Comparison of ENCODE assay signal across 16 cellular contexts in the genomic region with DNA sequence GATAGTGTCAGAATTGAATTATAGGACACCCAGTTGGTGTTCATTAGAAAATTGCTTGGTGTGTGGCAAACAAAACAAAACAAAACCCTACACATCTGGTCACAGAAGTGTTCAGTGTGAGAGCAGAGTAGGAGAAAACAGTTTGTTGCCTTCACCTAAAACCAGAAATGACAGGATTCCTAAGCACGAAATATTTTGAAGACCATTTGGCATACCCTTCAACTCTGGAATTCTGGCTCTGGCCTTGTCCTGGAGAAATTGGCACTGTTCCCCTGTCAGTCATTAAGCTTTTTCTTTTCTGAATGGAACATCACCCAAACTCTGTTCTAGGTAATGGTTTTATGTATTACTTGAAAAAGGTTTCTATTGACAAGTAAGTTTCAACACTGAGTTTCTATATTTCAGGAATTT.
DNase-seq lines count a peak whose midpoint lies in the region; ATAC-seq and TF ChIP-seq lines count a peak whose summit lies in the region.
"Had no signal": no experiment of that assay in that cellular context is flagged by ENCODE, and none has a peak within 500 bp of the region (broad histone marks: within the 10 kb centered on the region; RNA-seq: fewer than 3 reads in every experiment).

No MANE protein-coding gene starts in this region.

- WGBS in mesenchymal stem cell = 13% methylated on average over 1 of the region's 1 CpG

- no peak overlapping the region for H3K9ac ChIP-seq in colonic mucosa (ENCODE audit: low read depth in 2 of 2, low read length in 2 of 2)
- H3K9ac ChIP-seq in mesenchymal stem cell (ENCODE audit: low read length) = peak overlapping the region; percentile 75

- peak overlapping the region; percentile 7 for H2AK5ac ChIP-seq in mesenchymal stem cell (ENCODE audit: low read length, severe bottlenecking)

- TF ChIP-seq CTCF in colonic mucosa (IDR thresholded peaks at IDR 0.05) (no peak), foreskin keratinocyte (conservative IDR thresholded peaks at IDR 0.05) (no peak)

- peak overlapping the region in 1 of 2 experiments; percentile 80 for H3K18ac ChIP-seq in mesenchymal stem cell (ENCODE audit: low read depth in 1 of 2, low read length in 2 of 2)

- H3K23ac ChIP-seq in mesenchymal stem cell (ENCODE audit: low read length in 2 of 2) = no peak overlapping the region

- no peak overlapping the region for H2BK5ac ChIP-seq in mesenchymal stem cell (ENCODE audit: low read depth, low read length, poor library complexity, severe bottlenecking)

- H3K9me3 Mint-ChIP-seq in activated naive CD4-positive, alpha-beta T cell treated with anti-CD3 and anti-CD28 coated beads, Interleukin-2, amount 50 U/mL, for 72 hours = no peaks in the 10 kb centered on the region
- H3K9me3 Mint-ChIP-seq: activated CD4-positive, alpha-beta memory T cell treated with anti-CD3 and anti-CD28 coated beads for 36 hours; CD8-positive, alpha-beta T cell; effector memory CD8-positive, alpha-beta T cell; nephron had no signal

- no peak overlapping the region for H2BK15ac ChIP-seq in mesenchymal stem cell (ENCODE audit: low read depth, poor library complexity, severe bottlenecking)

- no peaks in the 10 kb centered on the region for H3K27me3 ChIP-seq in ACC112 (ENCODE audit: insufficient read depth, low read length)
- H3K27me3 ChIP-seq in colonic mucosa = no peaks in the 10 kb centered on the region
- no peaks in the 10 kb centered on the region for H3K27me3 ChIP-seq in mesenchymal stem cell (ENCODE audit: control insufficient read depth in 1 of 2, insufficient read depth in 1 of 2, low read length in 2 of 2)
- no peaks in the 10 kb centered on the region for H3K27me3 ChIP-seq in SJCRH30
- H3K27me3 ChIP-seq in foreskin keratinocyte = no peaks in the 10 kb centered on the region
- H3K27me3 ChIP-seq: body of pancreas, right lobe of liver had no signal

- peak overlapping the region; percentile 59 for H2AFZ ChIP-seq in ACC112 (ENCODE audit: low read length, unreplicated experiment)
- H2AFZ ChIP-seq in mesenchymal stem cell (ENCODE audit: low read depth, low read length) = no peak overlapping the region

- no peak overlapping the region for H3K14ac ChIP-seq in mesenchymal stem cell (ENCODE audit: low read length in 2 of 2)

- no peaks in the 10 kb centered on the region for H3K79me2 ChIP-seq in ACC112 (ENCODE audit: control insufficient read depth, insufficient read depth, low read length, unreplicated experiment)

- no peak overlapping the region for H2BK12ac ChIP-seq in mesenchymal stem cell (ENCODE audit: low read length in 2 of 2)

- DNase-seq in M059J (ENCODE audit: low read depth) = peak; percentile 56
- no peak for DNase-seq in colonic mucosa
- DNase-seq in mesenchymal stem cell = no peak
- DNase-seq in stimulated activated CD4-positive, alpha-beta T cell treated with anti-CD3 and anti-CD28 coated beads, Interleukin-2, amount 100 ng/mL, for 48 hours = no peak
- no peak for DNase-seq in SJCRH30
- no peak for DNase-seq in activated naive CD4-positive, alpha-beta T cell treated with anti-CD3 and anti-CD28 coated beads, Interleukin-2, amount 50 U/mL, for 72 hours (ENCODE audit: low spot score in 2 of 2)
- DNase-seq in foreskin keratinocyte = no peak
- DNase-seq: activated CD4-positive, alpha-beta memory T cell treated with anti-CD3 and anti-CD28 coated beads for 36 hours; body of pancreas; CD8-positive, alpha-beta T cell; effector memory CD8-positive, alpha-beta T cell; right lobe of liver; SHP77 treated with DMSO at 0.1 percent for 48 hours; stimulated activated naive CD4-positive, alpha-beta T cell had no signal

- no peaks in the 10 kb centered on the region for H3K36me3 Mint-ChIP-seq in activated naive CD4-positive, alpha-beta T cell treated with anti-CD3 and anti-CD28 coated beads, Interleukin-2, amount 50 U/mL, for 72 hours
- H3K36me3 Mint-ChIP-seq: activated CD4-positive, alpha-beta memory T cell treated with anti-CD3 and anti-CD28 coated beads for 36 hours; CD8-positive, alpha-beta T cell had no signal

- H3K4me2 ChIP-seq in mesenchymal stem cell (ENCODE audit: low read length, poor library complexity, severe bottlenecking) = no peak overlapping the region

- H3K79me1 ChIP-seq in mesenchymal stem cell (replicated peaks; ENCODE audit: low read length, poor library complexity, severe bottlenecking) = no peaks in the 10 kb centered on the region

- no peak overlapping the region for H3K4ac ChIP-seq in mesenchymal stem cell (ENCODE audit: low read depth in 1 of 2, low read length in 2 of 2)

- peak overlapping the region; percentile 36; the same call in 1 of the 2 replicates for H3K4me3 ChIP-seq in ACC112 (ENCODE audit: low read depth, low read length)
- H3K4me3 ChIP-seq in colonic mucosa = no peak overlapping the region
- H3K4me3 ChIP-seq in mesenchymal stem cell (ENCODE audit: insufficient read depth in 1 of 2, low read depth in 1 of 2, low read length in 2 of 2) = no peak overlapping the region
- no peak overlapping the region for H3K4me3 ChIP-seq in SJCRH30
- H3K4me3 ChIP-seq: body of pancreas, right lobe of liver had no signal

- peaks cover 70% of the 10 kb centered on the region for H3K4me1 ChIP-seq in ACC112 (ENCODE audit: control insufficient read depth, insufficient read depth, low read length, unreplicated experiment)
- peaks cover 6% of the 10 kb centered on the region for H3K4me1 ChIP-seq in colonic mucosa
- peaks cover 3% of the 10 kb centered on the region for H3K4me1 ChIP-seq in mesenchymal stem cell (ENCODE audit: control insufficient read depth, insufficient read depth, low read depth, low read length)
- H3K4me1 ChIP-seq in SJCRH30 = peaks cover 17% of the 10 kb centered on the region
- no peaks in the 10 kb centered on the region for H3K4me1 ChIP-seq in foreskin keratinocyte
- H3K4me1 ChIP-seq: body of pancreas, right lobe of liver had no signal

- no peak overlapping the region for H4K91ac ChIP-seq in mesenchymal stem cell (ENCODE audit: low read length)

- H4K8ac ChIP-seq in mesenchymal stem cell (ENCODE audit: low read length) = no peak overlapping the region

- no peaks in the 10 kb centered on the region for H3K9me3 ChIP-seq in colonic mucosa
- H3K9me3 ChIP-seq in mesenchymal stem cell (ENCODE audit: control insufficient read depth, low read length) = no peaks in the 10 kb centered on the region
- H3K9me3 ChIP-seq in SJCRH30 (replicated peaks) = no peaks in the 10 kb centered on the region
- H3K9me3 ChIP-seq: body of pancreas, right lobe of liver had no signal

- intact Hi-C loops in colonic mucosa (cut with DNase I) = loop anchor here (10.0 kb wide), 1 partner anchor 69 kb away; no protein-coding TSS in a partner anchor

- no peak for ATAC-seq in activated naive CD4-positive, alpha-beta T cell treated with anti-CD3 and anti-CD28 coated beads, Interleukin-2, amount 50 U/mL, for 72 hours
- ATAC-seq in foreskin keratinocyte = no peak
- ATAC-seq: CD8-positive, alpha-beta T cell; effector memory CD8-positive, alpha-beta T cell; right lobe of liver had no signal

- H3K27ac ChIP-seq in ACC112 (ENCODE audit: low read depth, low read length) = peak overlapping the region; percentile 100
- H3K27ac ChIP-seq in colonic mucosa = peak overlapping the region; percentile 5
- peak overlapping the region; percentile 85 for H3K27ac ChIP-seq in mesenchymal stem cell (ENCODE audit: low read length, poor library complexity, severe bottlenecking)
- H3K27ac ChIP-seq in SJCRH30 = no peak overlapping the region
- no peak overlapping the region for H3K27ac ChIP-seq in foreskin keratinocyte
- H3K27ac ChIP-seq: body of pancreas, right lobe of liver had no signal

- H3K27ac Mint-ChIP-seq in activated naive CD4-positive, alpha-beta T cell treated with anti-CD3 and anti-CD28 coated beads, Interleukin-2, amount 50 U/mL, for 72 hours = no peak overlapping the region
- H3K27ac Mint-ChIP-seq: activated CD4-positive, alpha-beta memory T cell treated with anti-CD3 and anti-CD28 coated beads for 36 hours had no signal

- H2BK120ac ChIP-seq in mesenchymal stem cell (ENCODE audit: low read depth, low read length) = no peak overlapping the region

- no peaks in the 10 kb centered on the region for H3K36me3 ChIP-seq in ACC112 (ENCODE audit: insufficient read depth, low read length)
- H3K36me3 ChIP-seq in colonic mucosa = no peaks in the 10 kb centered on the region
- peaks cover 0 to 2% of the 10 kb centered on the region in 2 experiments for H3K36me3 ChIP-seq in mesenchymal stem cell (ENCODE audit: control insufficient read depth in 1 of 2, insufficient read depth in 2 of 2, low read depth in 1 of 2, low read length in 2 of 2)
- H3K36me3 ChIP-seq in SJCRH30 = peaks cover 12% of the 10 kb centered on the region
- H3K36me3 ChIP-seq: right lobe of liver had no signal

Comparison
In these comparisons a context has a peak if more than half of its experiments do, and no peak if none do; other contexts are left out.
1. H3K27ac ChIP-seq: peak in ACC112 (single experiment), colonic mucosa (single experiment) and mesenchymal stem cell (single experiment); none in SJCRH30 (single experiment) and foreskin keratinocyte (single experiment).